In the genomic region with DNA sequence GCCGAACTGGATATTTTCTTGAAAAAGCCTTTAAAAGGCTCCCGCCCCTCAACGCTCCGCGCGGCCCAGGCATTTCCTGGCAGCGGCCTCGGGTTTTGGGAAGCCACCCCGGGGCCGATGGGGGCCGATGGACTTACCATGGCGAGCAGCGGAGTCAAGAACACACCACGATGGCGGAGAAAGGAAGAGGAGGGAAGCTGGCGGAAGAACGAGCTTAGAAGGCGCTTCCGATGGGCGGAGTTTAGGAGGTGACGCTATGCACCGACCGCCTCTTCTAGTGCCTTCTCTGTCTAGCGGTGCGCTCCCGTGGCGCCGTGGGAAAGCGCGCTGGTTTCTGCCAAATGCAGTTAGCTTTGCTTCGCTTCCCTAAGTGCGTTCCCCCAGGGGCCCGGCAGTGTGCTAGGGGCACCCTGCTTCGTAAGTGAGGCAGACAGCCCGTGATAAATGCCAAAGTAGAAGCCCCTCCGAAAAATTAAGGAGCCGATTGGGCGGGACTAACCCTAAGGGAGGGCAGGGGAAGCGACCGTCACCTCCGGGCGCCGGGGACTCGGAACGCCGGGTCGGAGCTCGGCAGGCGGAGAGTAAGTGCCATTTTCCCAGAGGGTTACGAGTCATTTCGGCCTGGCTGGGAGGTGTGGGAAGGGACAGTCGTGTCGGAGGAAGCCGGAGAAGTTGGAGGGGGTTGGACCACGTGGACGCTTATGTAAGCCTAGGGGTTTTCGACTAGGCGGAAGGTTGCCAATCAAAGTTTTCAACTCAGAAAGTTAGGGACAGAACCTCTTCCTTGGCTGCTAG, we compare ENCODE assay signal across 8 cellular contexts. TPM values are rescaled to one million over a fixed set of nuclear protein-coding genes. Genes with fewer than 3 reads are reported as not detected.
DNase-seq lines count a peak whose midpoint lies in the region; ATAC-seq, FAIRE-seq and TF ChIP-seq lines count a peak whose summit lies in the region.

A gene (minus strand): TSS at position 194 of the 795 bp plus-strand sequence. CDS start 54 bp downstream, at position 140.

- peak within 1 kb of the TSS; percentile 79 for H3K4me2 ChIP-seq in parathyroid adenoma (ENCODE audit: low read length)

- intact Hi-C loops in Right ventricle myocardium inferior (cut with DNase I): loop anchor here (1.0 to 5.0 kb wide), 3 partner anchors 61 to 185 kb away; a partner anchor contains a TSS
- intact Hi-C loops in tibial artery (cut with DNase I; ENCODE audit: low total_unique reads): loop anchor here (5.0 kb wide), 3 partner anchors 61 to 676 kb away; a partner anchor contains a TSS

- TF ChIP-seq CTCF in parathyroid adenoma (IDR thresholded peaks at IDR 0.05) (no peak), tibial artery (IDR thresholded peaks at IDR 0.05) (no peak)

- peak within 1 kb of the TSS; percentile 84 for H3K9ac ChIP-seq in parathyroid adenoma

- DNase-seq in GM12891 (ENCODE audit: insufficient read length, low spot score) (peak; percentile 48), NCI-H1417 treated with DMSO at 0.1 percent for 48 hours (lab: John Stamatoyannopoulos, UW) (peak; percentile 69), SW 1271 (lab: John Stamatoyannopoulos, UW) (peak; percentile 51 to 64), Right ventricle myocardium inferior (ENCODE audit: missing footprints) (peak; percentile 89), tibial artery (peak; percentile 78 to 90)
- peak; percentile 54 for DNase-seq in activated naive CD8-positive, alpha-beta T cell treated with anti-CD3 and anti-CD28 coated beads, Interleukin-2, amount 50 U/mL, for 16 hours (ENCODE audit: low read depth, low spot score)

- H3K27ac ChIP-seq in parathyroid adenoma: peak within 1 kb of the TSS; percentile 94
- H3K27ac ChIP-seq in tibial artery: peak within 1 kb of the TSS; percentile 90 to 92

- H3K4me3 ChIP-seq in parathyroid adenoma (ENCODE audit: low read depth, low read length): peak within 1 kb of the TSS; percentile 78
- peak within 1 kb of the TSS; percentile 70 to 79 for H3K4me3 ChIP-seq in tibial artery

- H2AFZ ChIP-seq in parathyroid adenoma: peak within 1 kb of the TSS; percentile 79

- peak; percentile 92 for TF ChIP-seq POLR2A in GM12891 (IDR thresholded peaks at IDR 0.05; ENCODE audit: low read depth, low read length)

- H3K9me3 ChIP-seq in parathyroid adenoma (ENCODE audit: control insufficient read depth, low read length) (no peaks in the 10 kb centered on the region), tibial artery (no peaks in the 10 kb centered on the region)

- ATAC-seq in HG02798 (IDR thresholded peaks at IDR 0.05; ENCODE audit: poor library complexity, unreplicated experiment) (peak; percentile 93), Right ventricle myocardium inferior (peak; percentile 98)

- FAIRE-seq in GM12891 (lab: Jason Lieb, UNC): peak; percentile 93

- H3K4me1 ChIP-seq in parathyroid adenoma (peaks cover 7% of the 10 kb centered on the region), tibial artery (peaks cover 0 to 22% (median 3%) of the 10 kb centered on the region in 4 donors)

- H3K27me3 ChIP-seq in parathyroid adenoma (ENCODE audit: control insufficient read depth, insufficient read depth, low read length) (no peaks in the 10 kb centered on the region), tibial artery (no peaks in the 10 kb centered on the region)

- H3K79me2 ChIP-seq in parathyroid adenoma: peaks cover 12% of the 10 kb centered on the region

- no peaks in the 10 kb centered on the region for H3K36me3 ChIP-seq in parathyroid adenoma (ENCODE audit: control insufficient read depth, insufficient read depth, low read length)
- peaks cover 0 to 18% (median 14%) of the 10 kb centered on the region in 3 donors for H3K36me3 ChIP-seq in tibial artery

TF ChIP-seq in GM12891, 5 proteins besides CTCF, POLR2A, EP300 and RAD21:
- TF ChIP-seq POLR2AphosphoS5 (IDR thresholded peaks at IDR 0.05; ENCODE audit: low read depth, low read length): peak; percentile 91
- TF ChIP-seq PAX5 (IDR thresholded peaks at IDR 0.05; ENCODE audit: insufficient read depth, low read length, severe bottlenecking): peak; percentile 18
- TF ChIP-seq POU2F2 (IDR thresholded peaks at IDR 0.05; ENCODE audit: low read depth, low read length): no peak
- TF ChIP-seq TAF1 (IDR thresholded peaks at IDR 0.05; ENCODE audit: low read depth, low read length): peak; percentile 95
- no peak for TF ChIP-seq SPI1 (IDR thresholded peaks at IDR 0.05; ENCODE audit: low read depth, low read length)

RNA-seq across cellular contexts. Expression of the gene that starts here (rescaled TPM):
- polyA plus RNA-seq in GM12891 (2012; ENCODE audit: low read depth, missing spikeins): 9,560 TPM
- 1,140 TPM for total RNA-seq in Right ventricle myocardium inferior

Comparison
In these comparisons a context has a peak if more than half of its experiments do, and no peak if none do; other contexts are left out.
1. Peak in every context shown above with its lines: DNase-seq, ATAC-seq, H3K4me3 ChIP-seq and H3K27ac ChIP-seq.